ENCODE assay signal across 31 cellular contexts in genomic region chr3:42222942-42223693, GRCh38. TPM values are rescaled to one million over a fixed set of nuclear protein-coding genes. Genes with fewer than 3 reads are reported as not detected.
"Had no signal": no experiment of that assay in that cellular context is flagged by ENCODE, and none has a peak within 500 bp of the region (broad histone marks: within the 10 kb centered on the region; RNA-seq: fewer than 3 reads in every experiment).

No MANE protein-coding gene starts in this region.

- ATAC-seq: activated T-cell treated with anti-CD3 and anti-CD28 coated beads, Interleukin-2, amount 50 U/mL, for 4 hours; Panc1 had no signal

- H3K27ac ChIP-seq: ascending aorta, cardiac muscle cell, SJSA1 had no signal

- H3K27ac Mint-ChIP-seq: activated CD4-positive, alpha-beta memory T cell treated with anti-CD3 and anti-CD28 coated beads for 36 hours; activated naive CD8-positive, alpha-beta T cell treated with anti-CD3 and anti-CD28 coated beads, Interleukin-2, amount 10 ng/mL, durations not matched to agents 7 days and 5 days; IgD-negative memory B cell; T-helper 1 cell treated with Interleukin-12 subunit alpha and Interleukin-12 subunit beta and Interleukin-4 antibody, amounts not matched to agents 30 μg/mL and 1 μg/mL, for 36 hours; T-helper 2 cell treated with Interferon-gamma antibody and Interleukin-4, amounts not matched to agents 5 μg/mL and 100 μg/mL, for 36 hours had no signal

- H3K36me3 ChIP-seq: MG63 had no signal

- H3K9me3 Mint-ChIP-seq: activated CD4-positive, alpha-beta memory T cell treated with anti-CD3 and anti-CD28 coated beads for 36 hours; activated naive CD8-positive, alpha-beta T cell treated with anti-CD3 and anti-CD28 coated beads, Interleukin-2, amount 10 ng/mL, durations not matched to agents 7 days and 5 days; activated T-cell treated with anti-CD3 and anti-CD28 coated beads, Interleukin-2, amount 50 U/mL, for 4 hours; IgD-negative memory B cell; T-helper 1 cell treated with Interleukin-12 subunit alpha and Interleukin-12 subunit beta and Interleukin-4 antibody, amounts not matched to agents 30 μg/mL and 1 μg/mL, for 36 hours; T-helper 2 cell treated with Interferon-gamma antibody and Interleukin-4, amounts not matched to agents 5 μg/mL and 100 μg/mL, for 36 hours had no signal

- H3K9ac ChIP-seq: SK-N-SH had no signal

- H3K9me3 ChIP-seq: ascending aorta, MG63, SJSA1, SK-N-SH had no signal

- H3K4me1 ChIP-seq: ascending aorta had no signal

- DNase-seq: activated CD4-positive, alpha-beta memory T cell treated with anti-CD3 and anti-CD28 coated beads for 36 hours; activated CD4-positive, alpha-beta T cell treated with anti-CD3 and anti-CD28 coated beads, Interleukin-2, amount 50 U/mL, for 1 hour; activated CD8-positive, alpha-beta memory T cell treated with anti-CD3 and anti-CD28 coated beads, Interleukin-2, amount 50 U/mL, for 4 hours; activated effector memory CD4-positive, alpha-beta T cell treated with anti-CD3 and anti-CD28 coated beads, Interleukin-2, amount 50 U/mL, for 16 hours; activated naive CD4-positive, alpha-beta T cell; activated naive CD4-positive, alpha-beta T cell treated with anti-CD3 and anti-CD28 coated beads, Interleukin-2, amount 50 U/mL, for 16 hours; activated naive CD8-positive, alpha-beta T cell treated with anti-CD3 and anti-CD28 coated beads, Interleukin-2, amount 10 ng/mL, durations not matched to agents 7 days and 5 days; activated T-cell treated with anti-CD3 and anti-CD28 coated beads for 4 hours; activated T-cell treated with anti-CD3 and anti-CD28 coated beads, Interleukin-2, amount 50 U/mL, for 4 hours; amygdala; Kasumi-1; KG1; MG63; NCI-H1048; NCI-H1105 treated with DMSO at 0.1 percent for 48 hours; NCI-H1436; NCI-H1694 treated with DMSO at 0.1 percent for 48 hours; NCI-H2029; NCI-H345; NCI-H524 treated with DMSO at 0.1 percent for 48 hours; SHP77 treated with DMSO at 0.1 percent for 48 hours; SK-N-SH had no signal

- H3K27me3 ChIP-seq: ascending aorta, cardiac muscle cell, MG63, SJSA1 had no signal

- H3K4me3 ChIP-seq: ascending aorta, cardiac muscle cell, MG63, SJSA1 had no signal

- H3K27me3 Mint-ChIP-seq: activated CD4-positive, alpha-beta memory T cell treated with anti-CD3 and anti-CD28 coated beads for 36 hours; activated naive CD8-positive, alpha-beta T cell treated with anti-CD3 and anti-CD28 coated beads, Interleukin-2, amount 10 ng/mL, durations not matched to agents 7 days and 5 days; IgD-negative memory B cell had no signal

- FAIRE-seq: TTC549 had no signal

- H3K4me2 ChIP-seq: SK-N-SH had no signal

- H3K4me3 Mint-ChIP-seq: activated CD4-positive, alpha-beta memory T cell treated with anti-CD3 and anti-CD28 coated beads for 36 hours; activated naive CD8-positive, alpha-beta T cell treated with anti-CD3 and anti-CD28 coated beads, Interleukin-2, amount 10 ng/mL, durations not matched to agents 7 days and 5 days; activated T-cell treated with anti-CD3 and anti-CD28 coated beads, Interleukin-2, amount 50 U/mL, for 4 hours; IgD-negative memory B cell; T-helper 1 cell treated with Interleukin-12 subunit alpha and Interleukin-12 subunit beta and Interleukin-4 antibody, amounts not matched to agents 30 μg/mL and 1 μg/mL, for 36 hours; T-helper 2 cell treated with Interferon-gamma antibody and Interleukin-4, amounts not matched to agents 5 μg/mL and 100 μg/mL, for 36 hours had no signal

RNA-seq across cellular contexts. Expression of gene CCK, which starts 42.9 kb away (rescaled TPM):
- total RNA-seq: activated CD4-positive, alpha-beta memory T cell treated with anti-CD3 and anti-CD28 coated beads for 36 hours; activated naive CD8-positive, alpha-beta T cell treated with anti-CD3 and anti-CD28 coated beads, Interleukin-2, amount 10 ng/mL, durations not matched to agents 7 days and 5 days; activated T-cell treated with anti-CD3 and anti-CD28 coated beads, Interleukin-2, amount 50 U/mL, for 4 hours; ascending aorta; cardiac muscle cell; NCI-H460; SJSA1 had no signal
- polyA plus RNA-seq: cardiac muscle cell, IgD-negative memory B cell, SK-N-SH had no signal
